In the genomic region with DNA sequence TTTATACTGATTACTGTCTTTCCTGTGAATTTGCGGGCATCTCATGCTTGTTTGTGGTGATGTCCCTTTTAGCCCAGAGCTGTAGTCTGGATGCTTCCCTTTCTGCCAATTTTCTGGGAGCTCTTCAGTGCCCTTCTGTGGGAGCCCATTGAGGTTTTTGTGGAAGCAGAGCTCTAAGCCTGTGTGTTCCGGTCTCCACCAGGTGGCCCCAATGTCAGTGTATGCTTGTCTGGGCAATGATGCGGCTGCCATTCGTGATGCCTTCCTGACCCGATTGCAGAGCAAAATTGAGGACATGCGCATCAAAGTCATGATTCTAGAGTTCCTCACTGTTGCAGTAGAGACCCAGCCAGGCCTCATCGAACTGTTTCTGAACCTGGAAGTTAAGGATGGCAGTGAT, we compare ENCODE assay signal across 1 cellular context.
TF ChIP-seq lines count a peak whose summit lies in the region.

No MANE protein-coding gene starts in this region.

TF ChIP-seq in H1, 55 proteins besides CTCF, POLR2A, EP300 and RAD21:
- no peak for TF ChIP-seq EZH2 (IDR thresholded peaks at IDR 0.05; ENCODE audit: low read depth, low read length, severe bottlenecking)
- TF ChIP-seq, protein P1, sequence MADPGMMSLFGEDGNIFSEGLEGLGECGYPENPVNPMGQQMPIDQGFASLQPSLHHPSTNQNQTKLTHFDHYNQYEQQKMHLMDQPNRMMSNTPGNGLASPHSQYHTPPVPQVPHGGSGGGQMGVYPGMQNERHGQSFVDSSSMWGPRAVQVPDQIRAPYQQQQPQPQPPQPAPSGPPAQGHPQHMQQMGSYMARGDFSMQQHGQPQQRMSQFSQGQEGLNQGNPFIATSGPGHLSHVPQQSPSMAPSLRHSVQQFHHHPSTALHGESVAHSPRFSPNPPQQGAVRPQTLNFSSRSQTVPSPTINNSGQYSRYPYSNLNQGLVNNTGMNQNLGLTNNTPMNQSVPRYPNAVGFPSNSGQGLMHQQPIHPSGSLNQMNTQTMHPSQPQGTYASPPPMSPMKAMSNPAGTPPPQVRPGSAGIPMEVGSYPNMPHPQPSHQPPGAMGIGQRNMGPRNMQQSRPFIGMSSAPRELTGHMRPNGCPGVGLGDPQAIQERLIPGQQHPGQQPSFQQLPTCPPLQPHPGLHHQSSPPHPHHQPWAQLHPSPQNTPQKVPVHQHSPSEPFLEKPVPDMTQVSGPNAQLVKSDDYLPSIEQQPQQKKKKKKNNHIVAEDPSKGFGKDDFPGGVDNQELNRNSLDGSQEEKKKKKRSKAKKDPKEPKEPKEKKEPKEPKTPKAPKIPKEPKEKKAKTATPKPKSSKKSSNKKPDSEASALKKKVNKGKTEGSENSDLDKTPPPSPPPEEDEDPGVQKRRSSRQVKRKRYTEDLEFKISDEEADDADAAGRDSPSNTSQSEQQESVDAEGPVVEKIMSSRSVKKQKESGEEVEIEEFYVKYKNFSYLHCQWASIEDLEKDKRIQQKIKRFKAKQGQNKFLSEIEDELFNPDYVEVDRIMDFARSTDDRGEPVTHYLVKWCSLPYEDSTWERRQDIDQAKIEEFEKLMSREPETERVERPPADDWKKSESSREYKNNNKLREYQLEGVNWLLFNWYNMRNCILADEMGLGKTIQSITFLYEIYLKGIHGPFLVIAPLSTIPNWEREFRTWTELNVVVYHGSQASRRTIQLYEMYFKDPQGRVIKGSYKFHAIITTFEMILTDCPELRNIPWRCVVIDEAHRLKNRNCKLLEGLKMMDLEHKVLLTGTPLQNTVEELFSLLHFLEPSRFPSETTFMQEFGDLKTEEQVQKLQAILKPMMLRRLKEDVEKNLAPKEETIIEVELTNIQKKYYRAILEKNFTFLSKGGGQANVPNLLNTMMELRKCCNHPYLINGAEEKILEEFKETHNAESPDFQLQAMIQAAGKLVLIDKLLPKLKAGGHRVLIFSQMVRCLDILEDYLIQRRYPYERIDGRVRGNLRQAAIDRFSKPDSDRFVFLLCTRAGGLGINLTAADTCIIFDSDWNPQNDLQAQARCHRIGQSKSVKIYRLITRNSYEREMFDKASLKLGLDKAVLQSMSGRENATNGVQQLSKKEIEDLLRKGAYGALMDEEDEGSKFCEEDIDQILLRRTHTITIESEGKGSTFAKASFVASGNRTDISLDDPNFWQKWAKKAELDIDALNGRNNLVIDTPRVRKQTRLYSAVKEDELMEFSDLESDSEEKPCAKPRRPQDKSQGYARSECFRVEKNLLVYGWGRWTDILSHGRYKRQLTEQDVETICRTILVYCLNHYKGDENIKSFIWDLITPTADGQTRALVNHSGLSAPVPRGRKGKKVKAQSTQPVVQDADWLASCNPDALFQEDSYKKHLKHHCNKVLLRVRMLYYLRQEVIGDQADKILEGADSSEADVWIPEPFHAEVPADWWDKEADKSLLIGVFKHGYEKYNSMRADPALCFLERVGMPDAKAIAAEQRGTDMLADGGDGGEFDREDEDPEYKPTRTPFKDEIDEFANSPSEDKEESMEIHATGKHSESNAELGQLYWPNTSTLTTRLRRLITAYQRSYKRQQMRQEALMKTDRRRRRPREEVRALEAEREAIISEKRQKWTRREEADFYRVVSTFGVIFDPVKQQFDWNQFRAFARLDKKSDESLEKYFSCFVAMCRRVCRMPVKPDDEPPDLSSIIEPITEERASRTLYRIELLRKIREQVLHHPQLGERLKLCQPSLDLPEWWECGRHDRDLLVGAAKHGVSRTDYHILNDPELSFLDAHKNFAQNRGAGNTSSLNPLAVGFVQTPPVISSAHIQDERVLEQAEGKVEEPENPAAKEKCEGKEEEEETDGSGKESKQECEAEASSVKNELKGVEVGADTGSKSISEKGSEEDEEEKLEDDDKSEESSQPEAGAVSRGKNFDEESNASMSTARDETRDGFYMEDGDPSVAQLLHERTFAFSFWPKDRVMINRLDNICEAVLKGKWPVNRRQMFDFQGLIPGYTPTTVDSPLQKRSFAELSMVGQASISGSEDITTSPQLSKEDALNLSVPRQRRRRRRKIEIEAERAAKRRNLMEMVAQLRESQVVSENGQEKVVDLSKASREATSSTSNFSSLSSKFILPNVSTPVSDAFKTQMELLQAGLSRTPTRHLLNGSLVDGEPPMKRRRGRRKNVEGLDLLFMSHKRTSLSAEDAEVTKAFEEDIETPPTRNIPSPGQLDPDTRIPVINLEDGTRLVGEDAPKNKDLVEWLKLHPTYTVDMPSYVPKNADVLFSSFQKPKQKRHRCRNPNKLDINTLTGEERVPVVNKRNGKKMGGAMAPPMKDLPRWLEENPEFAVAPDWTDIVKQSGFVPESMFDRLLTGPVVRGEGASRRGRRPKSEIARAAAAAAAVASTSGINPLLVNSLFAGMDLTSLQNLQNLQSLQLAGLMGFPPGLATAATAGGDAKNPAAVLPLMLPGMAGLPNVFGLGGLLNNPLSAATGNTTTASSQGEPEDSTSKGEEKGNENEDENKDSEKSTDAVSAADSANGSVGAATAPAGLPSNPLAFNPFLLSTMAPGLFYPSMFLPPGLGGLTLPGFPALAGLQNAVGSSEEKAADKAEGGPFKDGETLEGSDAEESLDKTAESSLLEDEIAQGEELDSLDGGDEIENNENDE (IDR thresholded peaks at IDR 0.05; ENCODE audit: insufficient replicate concordance, low read length), result no peak
- no peak for TF ChIP-seq POLR2AphosphoS5 (IDR thresholded peaks at IDR 0.05; ENCODE audit: low read depth, low read length)
- TF ChIP-seq NRF1 (IDR thresholded peaks at IDR 0.05; ENCODE audit: low read depth, low read length), result no peak
- no peak for TF ChIP-seq SRF (IDR thresholded peaks at IDR 0.05; ENCODE audit: low read depth, low read length)
- no peak for TF ChIP-seq NANOG (IDR thresholded peaks at IDR 0.05; ENCODE audit: insufficient read depth, low read depth, low read length, poor library complexity, severe bottlenecking)
- TF ChIP-seq CEBPB (IDR thresholded peaks at IDR 0.05; ENCODE audit: low read depth, low read length), result no peak
- TF ChIP-seq, protein P2, sequence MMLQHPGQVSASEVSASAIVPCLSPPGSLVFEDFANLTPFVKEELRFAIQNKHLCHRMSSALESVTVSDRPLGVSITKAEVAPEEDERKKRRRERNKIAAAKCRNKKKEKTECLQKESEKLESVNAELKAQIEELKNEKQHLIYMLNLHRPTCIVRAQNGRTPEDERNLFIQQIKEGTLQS (IDR thresholded peaks at IDR 0.05; ENCODE audit: insufficient read depth, low read depth, low read length), result no peak
- TF ChIP-seq, protein P3, sequence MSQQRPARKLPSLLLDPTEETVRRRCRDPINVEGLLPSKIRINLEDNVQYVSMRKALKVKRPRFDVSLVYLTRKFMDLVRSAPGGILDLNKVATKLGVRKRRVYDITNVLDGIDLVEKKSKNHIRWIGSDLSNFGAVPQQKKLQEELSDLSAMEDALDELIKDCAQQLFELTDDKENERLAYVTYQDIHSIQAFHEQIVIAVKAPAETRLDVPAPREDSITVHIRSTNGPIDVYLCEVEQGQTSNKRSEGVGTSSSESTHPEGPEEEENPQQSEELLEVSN (IDR thresholded peaks at IDR 0.05), result no peak
- TF ChIP-seq BACH1 (IDR thresholded peaks at IDR 0.05; ENCODE audit: low read length), result no peak
